In the genomic region with DNA sequence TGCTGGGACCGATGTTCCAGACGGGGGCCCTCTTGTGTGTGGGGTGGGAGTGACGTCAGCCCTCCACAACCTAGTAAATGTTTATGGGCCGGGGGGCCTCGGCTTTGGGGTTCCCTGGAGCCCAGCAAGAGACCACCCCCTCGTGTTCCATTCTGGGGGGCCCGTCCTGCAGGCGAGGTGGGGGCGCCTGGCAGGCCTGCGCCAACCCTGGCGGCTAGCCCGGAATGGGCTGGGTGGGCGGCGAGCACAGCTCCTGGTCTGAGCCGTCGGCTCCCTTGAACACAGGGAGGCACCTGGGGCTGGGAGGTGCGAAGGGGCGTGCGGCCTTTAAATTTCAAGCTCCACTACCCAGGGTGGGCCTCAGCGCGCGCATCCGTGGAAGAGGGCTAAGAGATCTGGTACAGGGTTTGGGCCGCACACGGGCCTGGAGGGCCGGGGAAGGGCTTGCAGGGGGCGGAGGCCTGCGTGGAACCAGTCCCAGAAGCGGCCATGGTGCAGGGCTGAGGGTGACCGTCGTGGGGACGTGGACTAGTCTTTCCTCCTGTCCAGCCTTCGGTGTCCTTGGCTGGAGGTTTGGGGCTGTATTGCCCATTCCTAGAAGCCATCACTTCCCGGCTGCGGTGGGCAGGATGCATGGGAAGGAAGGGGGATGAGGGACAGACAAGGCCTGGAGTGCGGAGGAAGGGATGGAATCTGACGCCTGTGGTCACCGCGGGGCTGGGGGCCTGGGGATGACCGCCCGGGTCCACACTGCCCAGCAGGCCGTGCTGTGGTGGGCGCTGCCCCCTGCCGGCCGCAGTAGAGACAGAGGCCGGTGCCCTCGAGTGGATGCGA, we compare ENCODE assay signal across 1 cellular context.
TF ChIP-seq lines count a peak whose summit lies in the region.

No MANE protein-coding gene starts in this region.

TF ChIP-seq in HepG2, 621 proteins besides CTCF, POLR2A, EP300 and RAD21 (continued from another document and continues in another):
- TF ChIP-seq, protein P1, sequence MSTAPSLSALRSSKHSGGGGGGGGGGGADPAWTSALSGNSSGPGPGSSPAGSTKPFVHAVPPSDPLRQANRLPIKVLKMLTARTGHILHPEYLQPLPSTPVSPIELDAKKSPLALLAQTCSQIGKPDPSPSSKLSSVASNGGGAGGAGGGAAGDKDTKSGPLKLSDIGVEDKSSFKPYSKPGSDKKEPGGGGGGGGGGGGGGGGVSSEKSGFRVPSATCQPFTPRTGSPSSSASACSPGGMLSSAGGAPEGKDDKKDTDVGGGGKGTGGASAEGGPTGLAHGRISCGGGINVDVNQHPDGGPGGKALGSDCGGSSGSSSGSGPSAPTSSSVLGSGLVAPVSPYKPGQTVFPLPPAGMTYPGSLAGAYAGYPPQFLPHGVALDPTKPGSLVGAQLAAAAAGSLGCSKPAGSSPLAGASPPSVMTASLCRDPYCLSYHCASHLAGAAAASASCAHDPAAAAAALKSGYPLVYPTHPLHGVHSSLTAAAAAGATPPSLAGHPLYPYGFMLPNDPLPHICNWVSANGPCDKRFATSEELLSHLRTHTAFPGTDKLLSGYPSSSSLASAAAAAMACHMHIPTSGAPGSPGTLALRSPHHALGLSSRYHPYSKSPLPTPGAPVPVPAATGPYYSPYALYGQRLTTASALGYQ (CRISPR knock-in tag; IDR thresholded peaks at IDR 0.05): peak; percentile 42
- TF ChIP-seq KLF12 (CRISPR knock-in tag; IDR thresholded peaks at IDR 0.05; ENCODE audit: borderline replicate concordance) (peak; percentile 8; the same call in 1 of the 2 replicates), DMAP1 (CRISPR knock-in tag; IDR thresholded peaks at IDR 0.05) (0 out of 2 replicates have a peak, but pooled peaks have one; percentile 19), ZNF543 (CRISPR knock-in tag; IDR thresholded peaks at IDR 0.05) (no peak), ZNF883 (CRISPR knock-in tag; IDR thresholded peaks at IDR 0.05; ENCODE audit: not compliant biosample characterization) (no peak), ATF1 (CRISPR knock-in tag; IDR thresholded peaks at IDR 0.05) (no peak), SRY (CRISPR knock-in tag; IDR thresholded peaks at IDR 0.05) (peak; percentile 64; the same call in 1 of the 2 replicates), PAF1 (CRISPR knock-in tag; IDR thresholded peaks at IDR 0.05) (peak; percentile 94), ZNF552 (CRISPR knock-in tag; IDR thresholded peaks at IDR 0.05; ENCODE audit: borderline replicate concordance) (no peak), ZNF703 (CRISPR knock-in tag; IDR thresholded peaks at IDR 0.05; ENCODE audit: borderline replicate concordance) (no peak), KDM6A (CRISPR knock-in tag; IDR thresholded peaks at IDR 0.05; ENCODE audit: low read depth) (0 out of 2 replicates have a peak, but pooled peaks have one; percentile 13), XBP1 (CRISPR knock-in tag; IDR thresholded peaks at IDR 0.05) (no peak), POLR2G (IDR thresholded peaks at IDR 0.05; ENCODE audit: low read depth, low read length) (peak; percentile 73; the same call in 1 of the 2 replicates), MIXL1 (CRISPR knock-in tag; IDR thresholded peaks at IDR 0.05) (0 out of 2 replicates have a peak, but pooled peaks have one; percentile 39), KLF15 (CRISPR knock-in tag; IDR thresholded peaks at IDR 0.05; ENCODE audit: borderline replicate concordance) (0 out of 2 replicates have a peak, but pooled peaks have one; percentile 6), HOXD1 (CRISPR knock-in tag; IDR thresholded peaks at IDR 0.05) (no peak), ARHGAP35 (CRISPR knock-in tag; IDR thresholded peaks at IDR 0.05; ENCODE audit: borderline replicate concordance) (0 out of 2 replicates have a peak, but pooled peaks have one; percentile 13), SRSF9 (IDR thresholded peaks at IDR 0.05; ENCODE audit: borderline replicate concordance, insufficient read depth, low read depth, low read length, poor library complexity, severe bottlenecking) (no peak), KDM2A (CRISPR knock-in tag; IDR thresholded peaks at IDR 0.05; ENCODE audit: borderline replicate concordance, low read depth) (peak; percentile 98), CCAR2 (optimal IDR thresholded peaks at IDR 0.05; ENCODE audit: low read depth, low read length) (no peak), TBL1XR1 (IDR thresholded peaks at IDR 0.05; ENCODE audit: borderline replicate concordance, low read length, partially characterized antibody) (no peak), MZF1 (CRISPR knock-in tag; IDR thresholded peaks at IDR 0.05; ENCODE audit: borderline replicate concordance) (no peak), CENPX (CRISPR knock-in tag; IDR thresholded peaks at IDR 0.05) (no peak), ZNF546 (CRISPR knock-in tag; conservative IDR thresholded peaks at IDR 0.05) (0 out of 2 replicates have a peak, but pooled peaks have one; percentile 70), ZNF746 (CRISPR knock-in tag; IDR thresholded peaks at IDR 0.05) (no peak), JUN (CRISPR knock-in tag; IDR thresholded peaks at IDR 0.05) (0 out of 2 replicates have a peak, but pooled peaks have one; percentile 15), SSRP1 (CRISPR knock-in tag; IDR thresholded peaks at IDR 0.05) (peak; percentile 98), RXRA (CRISPR knock-in tag; IDR thresholded peaks at IDR 0.05) (peak; percentile 10; the same call in 1 of the 2 replicates), ZNF614 (CRISPR knock-in tag; IDR thresholded peaks at IDR 0.05; ENCODE audit: borderline replicate concordance) (peak; percentile 40; the same call in 1 of the 2 replicates), ZBTB21 (CRISPR knock-in tag; IDR thresholded peaks at IDR 0.05) (0 out of 2 replicates have a peak, but pooled peaks have one; percentile 40), YEATS2 (CRISPR knock-in tag; IDR thresholded peaks at IDR 0.05; ENCODE audit: borderline replicate concordance) (0 out of 2 replicates have a peak, but pooled peaks have one; percentile 22), ETV5 (CRISPR knock-in tag; IDR thresholded peaks at IDR 0.05; ENCODE audit: borderline replicate concordance) (no peak; the same call in 1 of the 2 replicates), MEIS1 (CRISPR knock-in tag; IDR thresholded peaks at IDR 0.05; ENCODE audit: borderline replicate concordance) (0 out of 2 replicates have a peak, but pooled peaks have one; percentile 70), ZSCAN29 (CRISPR knock-in tag; conservative IDR thresholded peaks at IDR 0.05) (peak; percentile 69), FOXA1 (IDR thresholded peaks at IDR 0.05) (no peak), FOXA1 (CRISPR knock-in tag; IDR thresholded peaks at IDR 0.05) (no peak), SALL2 (CRISPR knock-in tag; IDR thresholded peaks at IDR 0.05) (0 out of 2 replicates have a peak, but pooled peaks have one; percentile 17), FOXK1 (CRISPR knock-in tag; IDR thresholded peaks at IDR 0.05; ENCODE audit: borderline replicate concordance, low read depth) (peak; percentile 52; the same call in 1 of the 2 replicates), SAP130 (CRISPR knock-in tag; IDR thresholded peaks at IDR 0.05; ENCODE audit: low read depth) (peak; percentile 25; the same call in 1 of the 2 replicates), ZNF589 (CRISPR knock-in tag; conservative IDR thresholded peaks at IDR 0.05) (0 out of 2 replicates have a peak, but pooled peaks have one; percentile 6)
- TF ChIP-seq, protein P2, sequence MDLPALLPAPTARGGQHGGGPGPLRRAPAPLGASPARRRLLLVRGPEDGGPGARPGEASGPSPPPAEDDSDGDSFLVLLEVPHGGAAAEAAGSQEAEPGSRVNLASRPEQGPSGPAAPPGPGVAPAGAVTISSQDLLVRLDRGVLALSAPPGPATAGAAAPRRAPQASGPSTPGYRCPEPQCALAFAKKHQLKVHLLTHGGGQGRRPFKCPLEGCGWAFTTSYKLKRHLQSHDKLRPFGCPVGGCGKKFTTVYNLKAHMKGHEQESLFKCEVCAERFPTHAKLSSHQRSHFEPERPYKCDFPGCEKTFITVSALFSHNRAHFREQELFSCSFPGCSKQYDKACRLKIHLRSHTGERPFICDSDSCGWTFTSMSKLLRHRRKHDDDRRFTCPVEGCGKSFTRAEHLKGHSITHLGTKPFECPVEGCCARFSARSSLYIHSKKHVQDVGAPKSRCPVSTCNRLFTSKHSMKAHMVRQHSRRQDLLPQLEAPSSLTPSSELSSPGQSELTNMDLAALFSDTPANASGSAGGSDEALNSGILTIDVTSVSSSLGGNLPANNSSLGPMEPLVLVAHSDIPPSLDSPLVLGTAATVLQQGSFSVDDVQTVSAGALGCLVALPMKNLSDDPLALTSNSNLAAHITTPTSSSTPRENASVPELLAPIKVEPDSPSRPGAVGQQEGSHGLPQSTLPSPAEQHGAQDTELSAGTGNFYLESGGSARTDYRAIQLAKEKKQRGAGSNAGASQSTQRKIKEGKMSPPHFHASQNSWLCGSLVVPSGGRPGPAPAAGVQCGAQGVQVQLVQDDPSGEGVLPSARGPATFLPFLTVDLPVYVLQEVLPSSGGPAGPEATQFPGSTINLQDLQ (CRISPR knock-in tag; IDR thresholded peaks at IDR 0.05): no peak
- TF ChIP-seq, protein P3, sequence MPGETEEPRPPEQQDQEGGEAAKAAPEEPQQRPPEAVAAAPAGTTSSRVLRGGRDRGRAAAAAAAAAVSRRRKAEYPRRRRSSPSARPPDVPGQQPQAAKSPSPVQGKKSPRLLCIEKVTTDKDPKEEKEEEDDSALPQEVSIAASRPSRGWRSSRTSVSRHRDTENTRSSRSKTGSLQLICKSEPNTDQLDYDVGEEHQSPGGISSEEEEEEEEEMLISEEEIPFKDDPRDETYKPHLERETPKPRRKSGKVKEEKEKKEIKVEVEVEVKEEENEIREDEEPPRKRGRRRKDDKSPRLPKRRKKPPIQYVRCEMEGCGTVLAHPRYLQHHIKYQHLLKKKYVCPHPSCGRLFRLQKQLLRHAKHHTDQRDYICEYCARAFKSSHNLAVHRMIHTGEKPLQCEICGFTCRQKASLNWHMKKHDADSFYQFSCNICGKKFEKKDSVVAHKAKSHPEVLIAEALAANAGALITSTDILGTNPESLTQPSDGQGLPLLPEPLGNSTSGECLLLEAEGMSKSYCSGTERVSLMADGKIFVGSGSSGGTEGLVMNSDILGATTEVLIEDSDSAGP (CRISPR knock-in tag; IDR thresholded peaks at IDR 0.05; ENCODE audit: borderline replicate concordance): peak; percentile 89
- TF ChIP-seq, protein P4, sequence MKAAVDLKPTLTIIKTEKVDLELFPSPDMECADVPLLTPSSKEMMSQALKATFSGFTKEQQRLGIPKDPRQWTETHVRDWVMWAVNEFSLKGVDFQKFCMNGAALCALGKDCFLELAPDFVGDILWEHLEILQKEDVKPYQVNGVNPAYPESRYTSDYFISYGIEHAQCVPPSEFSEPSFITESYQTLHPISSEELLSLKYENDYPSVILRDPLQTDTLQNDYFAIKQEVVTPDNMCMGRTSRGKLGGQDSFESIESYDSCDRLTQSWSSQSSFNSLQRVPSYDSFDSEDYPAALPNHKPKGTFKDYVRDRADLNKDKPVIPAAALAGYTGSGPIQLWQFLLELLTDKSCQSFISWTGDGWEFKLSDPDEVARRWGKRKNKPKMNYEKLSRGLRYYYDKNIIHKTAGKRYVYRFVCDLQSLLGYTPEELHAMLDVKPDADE (CRISPR knock-in tag; IDR thresholded peaks at IDR 0.05): 0 out of 2 replicates have a peak, but pooled peaks have one; percentile 59
- TF ChIP-seq, protein P5, sequence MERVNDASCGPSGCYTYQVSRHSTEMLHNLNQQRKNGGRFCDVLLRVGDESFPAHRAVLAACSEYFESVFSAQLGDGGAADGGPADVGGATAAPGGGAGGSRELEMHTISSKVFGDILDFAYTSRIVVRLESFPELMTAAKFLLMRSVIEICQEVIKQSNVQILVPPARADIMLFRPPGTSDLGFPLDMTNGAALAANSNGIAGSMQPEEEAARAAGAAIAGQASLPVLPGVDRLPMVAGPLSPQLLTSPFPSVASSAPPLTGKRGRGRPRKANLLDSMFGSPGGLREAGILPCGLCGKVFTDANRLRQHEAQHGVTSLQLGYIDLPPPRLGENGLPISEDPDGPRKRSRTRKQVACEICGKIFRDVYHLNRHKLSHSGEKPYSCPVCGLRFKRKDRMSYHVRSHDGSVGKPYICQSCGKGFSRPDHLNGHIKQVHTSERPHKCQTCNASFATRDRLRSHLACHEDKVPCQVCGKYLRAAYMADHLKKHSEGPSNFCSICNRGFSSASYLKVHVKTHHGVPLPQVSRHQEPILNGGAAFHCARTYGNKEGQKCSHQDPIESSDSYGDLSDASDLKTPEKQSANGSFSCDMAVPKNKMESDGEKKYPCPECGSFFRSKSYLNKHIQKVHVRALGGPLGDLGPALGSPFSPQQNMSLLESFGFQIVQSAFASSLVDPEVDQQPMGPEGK (CRISPR knock-in tag; IDR thresholded peaks at IDR 0.05): peak; percentile 91
- TF ChIP-seq, protein P6, sequence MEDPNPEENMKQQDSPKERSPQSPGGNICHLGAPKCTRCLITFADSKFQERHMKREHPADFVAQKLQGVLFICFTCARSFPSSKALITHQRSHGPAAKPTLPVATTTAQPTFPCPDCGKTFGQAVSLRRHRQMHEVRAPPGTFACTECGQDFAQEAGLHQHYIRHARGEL (CRISPR knock-in tag; IDR thresholded peaks at IDR 0.05): 0 out of 2 replicates have a peak, but pooled peaks have one; percentile 16
- TF ChIP-seq, protein P7, sequence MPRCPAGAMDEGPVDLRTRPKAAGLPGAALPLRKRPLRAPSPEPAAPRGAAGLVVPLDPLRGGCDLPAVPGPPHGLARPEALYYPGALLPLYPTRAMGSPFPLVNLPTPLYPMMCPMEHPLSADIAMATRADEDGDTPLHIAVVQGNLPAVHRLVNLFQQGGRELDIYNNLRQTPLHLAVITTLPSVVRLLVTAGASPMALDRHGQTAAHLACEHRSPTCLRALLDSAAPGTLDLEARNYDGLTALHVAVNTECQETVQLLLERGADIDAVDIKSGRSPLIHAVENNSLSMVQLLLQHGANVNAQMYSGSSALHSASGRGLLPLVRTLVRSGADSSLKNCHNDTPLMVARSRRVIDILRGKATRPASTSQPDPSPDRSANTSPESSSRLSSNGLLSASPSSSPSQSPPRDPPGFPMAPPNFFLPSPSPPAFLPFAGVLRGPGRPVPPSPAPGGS (CRISPR knock-in tag; IDR thresholded peaks at IDR 0.05): no peak
- TF ChIP-seq, protein P8, sequence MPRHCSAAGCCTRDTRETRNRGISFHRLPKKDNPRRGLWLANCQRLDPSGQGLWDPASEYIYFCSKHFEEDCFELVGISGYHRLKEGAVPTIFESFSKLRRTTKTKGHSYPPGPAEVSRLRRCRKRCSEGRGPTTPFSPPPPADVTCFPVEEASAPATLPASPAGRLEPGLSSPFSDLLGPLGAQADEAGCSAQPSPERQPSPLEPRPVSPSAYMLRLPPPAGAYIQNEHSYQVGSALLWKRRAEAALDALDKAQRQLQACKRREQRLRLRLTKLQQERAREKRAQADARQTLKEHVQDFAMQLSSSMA (CRISPR knock-in tag; IDR thresholded peaks at IDR 0.05): no peak
- TF ChIP-seq, protein P9, sequence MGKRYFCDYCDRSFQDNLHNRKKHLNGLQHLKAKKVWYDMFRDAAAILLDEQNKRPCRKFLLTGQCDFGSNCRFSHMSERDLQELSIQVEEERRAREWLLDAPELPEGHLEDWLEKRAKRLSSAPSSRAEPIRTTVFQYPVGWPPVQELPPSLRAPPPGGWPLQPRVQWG (CRISPR knock-in tag; IDR thresholded peaks at IDR 0.05; ENCODE audit: borderline replicate concordance, low read depth): no peak
- TF ChIP-seq, protein P10, sequence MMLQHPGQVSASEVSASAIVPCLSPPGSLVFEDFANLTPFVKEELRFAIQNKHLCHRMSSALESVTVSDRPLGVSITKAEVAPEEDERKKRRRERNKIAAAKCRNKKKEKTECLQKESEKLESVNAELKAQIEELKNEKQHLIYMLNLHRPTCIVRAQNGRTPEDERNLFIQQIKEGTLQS (CRISPR knock-in tag; IDR thresholded peaks at IDR 0.05): 0 out of 2 replicates have a peak, but pooled peaks have one; percentile 22
